Comparison of ENCODE assay signal across 8 cellular contexts in the genomic region with DNA sequence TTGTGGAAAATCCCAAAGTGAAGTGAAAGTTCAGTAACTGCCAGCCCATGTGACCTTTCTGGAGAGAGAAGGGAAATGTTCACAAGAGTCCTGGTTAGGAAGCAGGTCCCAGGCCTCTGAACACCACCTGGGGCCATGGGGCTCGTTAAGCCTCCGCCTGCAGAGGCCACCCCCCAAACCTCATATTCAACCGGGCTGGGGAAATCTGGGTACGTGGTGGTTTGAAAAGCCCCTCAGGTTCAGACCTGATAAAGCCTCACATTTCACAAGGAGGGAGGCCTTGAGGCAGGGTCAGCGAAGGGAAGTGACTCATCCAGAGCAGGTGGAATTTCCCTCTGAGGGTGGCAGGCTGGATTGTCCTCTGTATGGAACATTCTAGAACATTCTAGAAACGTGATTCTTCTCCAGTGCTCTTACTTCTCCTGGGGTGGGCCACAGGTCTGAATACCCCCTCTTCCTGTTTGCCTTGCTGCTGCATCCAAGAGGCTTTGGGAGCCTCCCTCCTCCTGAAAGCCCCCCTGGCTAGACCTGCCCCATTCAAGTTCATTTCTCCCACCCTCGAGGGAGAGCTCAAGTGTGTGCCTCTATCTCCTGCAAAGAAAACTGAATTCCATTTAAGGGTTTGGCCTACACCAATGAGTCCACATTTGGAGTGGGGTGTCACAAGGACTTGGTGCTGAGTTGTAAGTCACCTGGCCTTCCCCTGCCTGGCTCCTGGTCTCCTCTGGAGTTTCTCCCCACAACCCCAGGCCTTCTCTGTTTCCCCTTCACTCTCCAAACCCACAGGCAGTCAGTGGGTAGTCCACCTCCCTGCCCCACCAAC. TPM values are rescaled to one million over a fixed set of nuclear protein-coding genes. Genes with fewer than 3 reads are reported as not detected.
DNase-seq lines count a peak whose midpoint lies in the region; FAIRE-seq and TF ChIP-seq lines count a peak whose summit lies in the region.

No MANE protein-coding gene starts in this region.

- H2BK12ac ChIP-seq in H1 (ENCODE audit: low read depth, low read length), result 0 out of 2 replicates have a peak overlapping the region, but pooled peaks have one; percentile 1

- no peak overlapping the region for H3K56ac ChIP-seq in H1 (replicated peaks; ENCODE audit: insufficient read length, low read depth, low read length)

- H3K18ac ChIP-seq in H1 (ENCODE audit: extremely low read depth, low read length), result no peak overlapping the region

- H4K91ac ChIP-seq in H1 (replicated peaks; ENCODE audit: insufficient read length, low read length), result no peak overlapping the region

- H3K27ac ChIP-seq in H1 (ENCODE audit: low read depth, low read length), result no peak overlapping the region

- no peak for FAIRE-seq in H1 (lab: Jason Lieb, UNC)

- 68% methylated on average over 7 of the region's 7 CpGs; no CpG with 5 or more reads in 1 of the 2 experiments for WGBS in H1 (ENCODE audit: extremely low coverage in 1 of 2, insufficient coverage in 1 of 2, insufficient read length in 1 of 2, insufficient replicate concordance in 2 of 2, low coverage in 1 of 2, low lambda C conversion rate in 2 of 2, missing lambda C conversion rate in 1 of 2), 2 experiments

- peaks cover 0 to 33% (median 21%) of the 10 kb centered on the region in 4 experiments; a peak in 6 of 7 replicates for H3K4me1 ChIP-seq in H1 (replicated peaks in 1 of 4; ENCODE audit: control insufficient read depth in 3 of 4, insufficient read depth in 4 of 4, low read length in 3 of 4)

- no peak overlapping the region for H2BK120ac ChIP-seq in H1 (replicated peaks; ENCODE audit: low read depth, low read length)

- H3K23me2 ChIP-seq in H1 (ENCODE audit: low read depth, low read length), result no peaks in the 10 kb centered on the region; the same call in 1 of the 2 replicates

- POLR2A ChIA-PET in H1 (lab: Charles Lee; ENCODE audit: partially characterized antibody), result interaction anchor here (1.3 kb wide), 1 partner anchor 393 kb away, joined by 3 read pairs; no protein-coding TSS in a partner anchor

- no peak overlapping the region for H3K4ac ChIP-seq in H1 (replicated peaks; ENCODE audit: insufficient read length, low read depth, low read length)

- no peak overlapping the region for H3K23ac ChIP-seq in H1 (ENCODE audit: insufficient read length)

- H3K9ac ChIP-seq in H1 (replicated peaks in 1 of 4; ENCODE audit: extremely low read depth in 1 of 4, low read depth in 3 of 4, low read length in 3 of 4), result no peak overlapping the region; a peak in 1 of 7 replicates

- H3K9me3 ChIP-seq in H1 (ENCODE audit: insufficient read depth in 2 of 2, low read depth in 1 of 2, low read length in 1 of 2), result no peaks in the 10 kb centered on the region

- H3K79me1 ChIP-seq in H1 (ENCODE audit: low read depth, low read length), result no peaks in the 10 kb centered on the region

- no peaks in the 10 kb centered on the region for H3K9me3 Mint-ChIP-seq in osteocyte (ENCODE audit: unreplicated experiment)

- CTCF ChIA-PET in H1 (lab: Charles Lee; ENCODE audit: partially characterized antibody), result interaction anchor here (0.6 to 9.7 kb wide), 89 partner anchors 10 to 450 kb away, joined by 3 to 163 read pairs (median 4); a partner anchor contains a TSS

- no peaks in the 10 kb centered on the region; a peak in 1 of 7 replicates for H3K27me3 ChIP-seq in H1 (replicated peaks in 1 of 4; ENCODE audit: control insufficient read depth in 3 of 4, extremely low read depth in 1 of 4, insufficient read depth in 3 of 4, low read length in 3 of 4)

- H3K36me3 ChIP-seq in H1 (ENCODE audit: control insufficient read depth in 2 of 4, insufficient read depth in 4 of 4, low read length in 3 of 4), result no peaks in the 10 kb centered on the region

- TF ChIP-seq POLR2A in H1 (IDR thresholded peaks at IDR 0.05; ENCODE audit: control extremely low read depth in 1 of 2, low read depth in 2 of 2, low read length in 2 of 2), result no peak

- no peak overlapping the region for H3K27ac Mint-ChIP-seq in osteocyte (ENCODE audit: unreplicated experiment)

- TF ChIP-seq RAD21 in H1 (IDR thresholded peaks at IDR 0.05 in 1 of 2, conservative IDR thresholded peaks at IDR 0.05 in 1 of 2; ENCODE audit: low read depth in 2 of 2, low read length in 2 of 2), result no peak

- no peak overlapping the region for H3K14ac ChIP-seq in H1 (ENCODE audit: insufficient read length)

- 0 out of 4 replicates have a peak overlapping the region, but pooled peaks of 1 of the 2 experiments have one; percentile 37 for H3K4me2 ChIP-seq in H1 (ENCODE audit: insufficient read depth in 1 of 2, low read depth in 2 of 2, low read length in 2 of 2)

- TF ChIP-seq EP300 in H1 (IDR thresholded peaks at IDR 0.05; ENCODE audit: borderline replicate concordance in 1 of 2, low read depth in 2 of 2, low read length in 2 of 2), result no peak

- H4K20me1 ChIP-seq in H1 (replicated peaks in 1 of 2; ENCODE audit: control insufficient read depth in 1 of 2, insufficient read depth in 2 of 2, low read length in 2 of 2), result no peaks in the 10 kb centered on the region

- H2BK15ac ChIP-seq in H1 (ENCODE audit: low read length), result peak overlapping the region; percentile 81

- H4K5ac ChIP-seq in H1 (ENCODE audit: insufficient read length, low read depth, low read length), result no peak overlapping the region

- no peak overlapping the region for H3K4me3 ChIP-seq in H1 (ENCODE audit: extremely low read depth in 1 of 4, insufficient read depth in 2 of 4, low read depth in 3 of 4, low read length in 4 of 4)

- no peaks in the 10 kb centered on the region for H3K27me3 Mint-ChIP-seq in osteocyte (ENCODE audit: unreplicated experiment)

- H2AFZ ChIP-seq in H1 (ENCODE audit: low read length), result 0 out of 2 replicates have a peak overlapping the region, but pooled peaks have one; percentile 17

- DNase-seq in activated naive CD4-positive, alpha-beta T cell treated with Interleukin-2 at 50 U/mL for 16 hours, result peak; percentile 61
- no peak for DNase-seq in activated naive CD4-positive, alpha-beta T cell (lab: John Stamatoyannopoulos, UW)
- peak in 3 of 5 experiments; percentile 15 to 41 (median 38) for DNase-seq in T-helper 2 cell
- DNase-seq in H1 (ENCODE audit: low read depth in 1 of 2, low spot score in 2 of 2), result no peak
- DNase-seq in stimulated activated CD4-positive, alpha-beta T cell treated with anti-CD3 and anti-CD28 coated beads, TNF-alpha, amount 100 ng/mL, for 24 hours (ENCODE audit: low read depth in 3 of 3), result peak in 2 of 3 experiments; percentile 32 to 42
- DNase-seq in NCI-H1092 treated with DMSO at 0.1 percent for 48 hours (lab: John Stamatoyannopoulos, UW), result no peak
- DNase-seq in DMS114 treated with DMSO at 0.1 percent for 48 hours (lab: John Stamatoyannopoulos, UW; ENCODE audit: unreplicated experiment), result no peak
- no peak for DNase-seq in osteocyte (ENCODE audit: extremely low spot score, unreplicated experiment)

- no peak overlapping the region; the same call in 1 of the 2 replicates for H2AK5ac ChIP-seq in H1 (ENCODE audit: low read depth, low read length)

- TF ChIP-seq CTCF in H1 (IDR thresholded peaks at IDR 0.05; ENCODE audit: control extremely low read depth in 1 of 3, insufficient read depth in 1 of 3, low read depth in 1 of 3, low read length in 3 of 3) (no peak), osteocyte (IDR thresholded peaks at IDR 0.05) (no peak)

- H3K4me3 Mint-ChIP-seq in osteocyte (ENCODE audit: unreplicated experiment), result no peak overlapping the region

- peaks cover 28% of the 10 kb centered on the region for H3K4me1 Mint-ChIP-seq in osteocyte (ENCODE audit: unreplicated experiment)

- H2BK5ac ChIP-seq in H1 (ENCODE audit: low read depth, low read length), result no peak overlapping the region

- no peak overlapping the region for H4K8ac ChIP-seq in H1 (ENCODE audit: extremely low read depth, insufficient read depth, low read length)

- no peaks in the 10 kb centered on the region for H3K79me2 ChIP-seq in H1 (ENCODE audit: control insufficient read depth in 1 of 2, insufficient read depth in 2 of 2, low read length in 2 of 2)

- no peak overlapping the region for H2BK20ac ChIP-seq in H1 (ENCODE audit: low read length)

- no peaks in the 10 kb centered on the region for H3K36me3 Mint-ChIP-seq in osteocyte (ENCODE audit: unreplicated experiment)

TF ChIP-seq in H1, 55 proteins besides CTCF, POLR2A, EP300 and RAD21 (continues in another document):
- no peak for TF ChIP-seq HDAC6 (IDR thresholded peaks at IDR 0.05; ENCODE audit: low read depth, low read length)

RNA-seq across cellular contexts. Expression of a gene that starts 6.3 kb away (rescaled TPM):
- 0.99 and 1.1 TPM in 2 replicates for total RNA-seq in H1 (2021; fragmentation: NEBNext Ultra II Directional; extraction: Animal tissue kit (Norgen Biotek cat#: 25700))
- 0.89 and 1.6 TPM in 2 replicates for polyA plus RNA-seq in H1 (2011; rRNA removed)
- polyA plus RNA-seq in H1 (2011; cell fraction: cytosol; rRNA removed), result 1.2 TPM
- 3.1 TPM for polyA plus RNA-seq in H1 (2011; cell fraction: nucleus; rRNA removed)
- 0.84 to 1.1 TPM (median 0.98 TPM) in 4 replicates for polyA plus RNA-seq in H1 (2012, experiment 1 of 2)
- polyA plus RNA-seq in H1 (2012, experiment 2 of 2), result 0.21 TPM
- polyA plus RNA-seq in H1 (2013, experiment 1 of 2), result 2.0 TPM
- polyA plus RNA-seq in H1 (2013, experiment 2 of 2), result 1.2 TPM
- polyA minus RNA-seq in H1 (2011; rRNA and poly(A)+ RNA removed), result 0.95 and 1.7 TPM in 2 replicates
- 0.59 TPM for polyA minus RNA-seq in H1 (2011; cell fraction: cytosol; rRNA and poly(A)+ RNA removed)
- polyA minus RNA-seq in H1 (2011; cell fraction: nucleus; rRNA and poly(A)+ RNA removed), result 4.4 TPM
- 0.91 TPM in 1 of 2 replicates, not detected in the other for total RNA-seq in osteocyte

RNA-seq across cellular contexts. Expression of a gene that starts 21.2 kb away (rescaled TPM):
- 0.19 and 0.27 TPM in 2 replicates for total RNA-seq in H1 (2021; fragmentation: NEBNext Ultra II Directional; extraction: Animal tissue kit (Norgen Biotek cat#: 25700))
- 0.24 and 0.25 TPM in 2 replicates for polyA plus RNA-seq in H1 (2011; rRNA removed)
- polyA plus RNA-seq in H1 (2011; cell fraction: cytosol; rRNA removed), result 0.16 TPM
- 0.39 TPM for polyA plus RNA-seq in H1 (2011; cell fraction: nucleus; rRNA removed)
- polyA plus RNA-seq in H1 (2012, experiment 1 of 2), result 0.08 to 0.35 TPM (median 0.18 TPM) in 4 replicates
- polyA plus RNA-seq in H1 (2012, experiment 2 of 2), result 0.04 TPM
- polyA plus RNA-seq in H1 (2013, experiment 1 of 2), result 0.10 TPM
- polyA plus RNA-seq in H1 (2013, experiment 2 of 2), result 0.22 TPM
- polyA minus RNA-seq in H1 (2011; rRNA and poly(A)+ RNA removed), result 0.10 and 0.54 TPM in 2 replicates
- not detected for polyA minus RNA-seq in H1 (2011; cell fraction: cytosol; rRNA and poly(A)+ RNA removed)
- 3.2 TPM for polyA minus RNA-seq in H1 (2011; cell fraction: nucleus; rRNA and poly(A)+ RNA removed)
- not detected in 2 replicates for total RNA-seq in osteocyte

RNA-seq across cellular contexts. Expression of a gene that starts 58.2 kb away (rescaled TPM):
- 44.6 and 50.0 TPM in 2 replicates for total RNA-seq in H1 (2021; fragmentation: NEBNext Ultra II Directional; extraction: Animal tissue kit (Norgen Biotek cat#: 25700))
- polyA plus RNA-seq in H1 (2011; rRNA removed), result 117 and 151 TPM in 2 replicates
- 117 TPM for polyA plus RNA-seq in H1 (2011; cell fraction: cytosol; rRNA removed)
- polyA plus RNA-seq in H1 (2011; cell fraction: nucleus; rRNA removed), result 137 TPM
- polyA plus RNA-seq in H1 (2012, experiment 1 of 2), result 45.7 to 68.5 TPM (median 67.3 TPM) in 4 replicates
- 67.1 TPM for polyA plus RNA-seq in H1 (2012, experiment 2 of 2)
- polyA plus RNA-seq in H1 (2013, experiment 1 of 2), result 51.8 TPM
- polyA plus RNA-seq in H1 (2013, experiment 2 of 2), result 57.8 TPM
- polyA minus RNA-seq in H1 (2011; rRNA and poly(A)+ RNA removed), result 64.2 and 70.4 TPM in 2 replicates
- polyA minus RNA-seq in H1 (2011; cell fraction: cytosol; rRNA and poly(A)+ RNA removed), result 17.0 TPM
- 34.0 TPM for polyA minus RNA-seq in H1 (2011; cell fraction: nucleus; rRNA and poly(A)+ RNA removed)
- 0.99 and 1.7 TPM in 2 replicates for total RNA-seq in osteocyte

Comparison
In these comparisons a context has a peak if more than half of its experiments do, and no peak if none do; other contexts are left out.
1. DNase-seq: peak in activated naive CD4-positive, alpha-beta T cell treated with Interleukin-2 at 50 U/mL for 16 hours (single experiment), T-helper 2 cell (3 of 5) and stimulated activated CD4-positive, alpha-beta T cell treated with anti-CD3 and anti-CD28 coated beads, TNF-alpha, amount 100 ng/mL, for 24 hours (2 of 3); none in activated naive CD4-positive, alpha-beta T cell (0 of 4), H1 (0 of 2), NCI-H1092 treated with DMSO at 0.1 percent for 48 hours (single experiment), DMS114 treated with DMSO at 0.1 percent for 48 hours (single experiment) and osteocyte (single experiment).
2. RNA of a gene that starts 58.2 kb away (total RNA-seq): 44.6 to 50.0 TPM in H1; 0.99 to 1.7 TPM in osteocyte; every median in the first group is over 10 times any median in the second.